8 cellular contexts compared by ENCODE assay signal in the genomic region with DNA sequence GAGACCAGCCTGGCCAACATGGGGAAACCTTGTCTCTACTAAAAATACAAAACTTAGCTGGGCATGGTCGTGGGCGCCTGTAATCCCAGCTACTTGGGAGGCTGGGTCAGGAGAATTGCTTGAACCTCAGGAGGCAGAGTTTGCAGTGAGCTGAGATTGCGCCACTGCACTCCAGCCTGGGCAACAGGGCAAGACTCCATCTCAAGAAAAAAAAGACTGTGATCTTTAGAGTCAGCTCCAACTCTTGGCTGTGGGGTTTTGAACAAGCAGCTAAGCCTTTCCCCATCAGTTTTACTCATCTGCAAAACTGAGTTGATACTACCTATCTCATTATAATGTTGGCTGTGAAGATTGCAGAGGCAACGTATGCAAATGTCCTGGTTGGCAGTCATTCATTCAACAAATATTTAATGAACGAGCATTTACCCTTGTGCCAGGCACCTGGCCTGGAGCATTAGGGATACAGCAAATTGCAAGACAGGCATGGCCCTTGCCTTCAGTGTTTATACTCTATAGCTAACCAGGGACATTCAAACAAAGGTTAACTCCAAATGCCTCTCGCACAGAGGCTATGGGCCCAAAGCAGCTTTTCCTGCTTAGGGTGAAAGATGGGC. TPM values are rescaled to one million over a fixed set of nuclear protein-coding genes. Genes with fewer than 3 reads are reported as not detected.
A peak's percentile ranks its signal among the peaks of the same experiment; 100 is the strongest.
DNase-seq lines count a peak whose midpoint lies in the region; ATAC-seq and TF ChIP-seq lines count a peak whose summit lies in the region.
"Had no signal": no experiment of that assay in that cellular context is flagged by ENCODE, and none has a peak within 500 bp of the region (broad histone marks: within the 10 kb centered on the region; RNA-seq: fewer than 3 reads in every experiment).

No MANE protein-coding gene starts in this region.

- no peaks in the 10 kb centered on the region for H3K27me3 ChIP-seq in CD8-positive, alpha-beta memory T cell (ENCODE audit: insufficient read depth, low read length, poor library complexity, severe bottlenecking)
- H3K27me3 ChIP-seq in naive thymus-derived CD4-positive, alpha-beta T cell (ENCODE audit: control insufficient read depth in 2 of 2, insufficient read depth in 2 of 2, low read length in 2 of 2): no peaks in the 10 kb centered on the region
- H3K27me3 ChIP-seq: adrenal gland had no signal

- H3K9me3 ChIP-seq in CD8-positive, alpha-beta memory T cell (ENCODE audit: low read length): no peaks in the 10 kb centered on the region
- no peaks in the 10 kb centered on the region for H3K9me3 ChIP-seq in naive thymus-derived CD4-positive, alpha-beta T cell (ENCODE audit: control insufficient read depth in 2 of 3, low read length in 3 of 3)
- H3K9me3 ChIP-seq: adrenal gland had no signal

- peak overlapping the region; percentile 29 to 96 (median 68) for H3K27ac Mint-ChIP-seq in CD8-positive, alpha-beta memory T cell
- peak overlapping the region; percentile 98 for H3K27ac Mint-ChIP-seq in HFFc6
- peak overlapping the region; percentile 49 for H3K27ac Mint-ChIP-seq in activated CD4-positive, alpha-beta memory T cell treated with anti-CD3 and anti-CD28 coated beads, Interleukin-2, amount 10 ng/mL, durations not matched to agents 7 days and 5 days
- H3K27ac Mint-ChIP-seq in naive thymus-derived CD4-positive, alpha-beta T cell: peak overlapping the region; percentile 51 to 89 (median 71)
- H3K27ac Mint-ChIP-seq in glutamatergic neuron (ENCODE audit: unreplicated experiment): no peak overlapping the region

- intact Hi-C loops in naive thymus-derived CD4-positive, alpha-beta T cell (cut with micrococcal nuclease): loop anchor here (1.0 to 5.0 kb wide), 3 partner anchors 14 to 99 kb away; a partner anchor contains a TSS

- POLR2A ChIA-PET in CD8-positive, alpha-beta memory T cell (lab: Charles Lee): interaction anchor here (0.7 kb wide), 1 partner anchor 13 kb away, joined by 5 read pairs; no protein-coding TSS in a partner anchor
- POLR2A ChIA-PET in activated CD4-positive, alpha-beta memory T cell treated with anti-CD3 and anti-CD28 coated beads, Interleukin-2, amount 10 ng/mL, durations not matched to agents 7 days and 5 days (lab: Charles Lee): interaction anchor here (6.8 kb wide), 1 partner anchor 13 kb away, joined by 191 read pairs; no protein-coding TSS in a partner anchor
- POLR2A ChIA-PET in naive thymus-derived CD4-positive, alpha-beta T cell (lab: Charles Lee): interaction anchor here (1.2 to 4.4 kb wide), 3 partner anchors 15 to 101 kb away, joined by 4 to 49 read pairs (median 19); a partner anchor contains a TSS

- H3K4me1 Mint-ChIP-seq in CD8-positive, alpha-beta memory T cell: peaks cover 57 to 79% (median 68%) of the 10 kb centered on the region in 3 donors
- peaks cover 60% of the 10 kb centered on the region for H3K4me1 Mint-ChIP-seq in HFFc6 (ENCODE audit: low read depth)
- peaks cover 67% of the 10 kb centered on the region for H3K4me1 Mint-ChIP-seq in activated CD4-positive, alpha-beta memory T cell treated with anti-CD3 and anti-CD28 coated beads, Interleukin-2, amount 10 ng/mL, durations not matched to agents 7 days and 5 days
- peaks cover 31 to 68% (median 65%) of the 10 kb centered on the region in 7 donors for H3K4me1 Mint-ChIP-seq in naive thymus-derived CD4-positive, alpha-beta T cell
- H3K4me1 Mint-ChIP-seq in glutamatergic neuron (ENCODE audit: low read depth, unreplicated experiment): peaks cover 8% of the 10 kb centered on the region

- TF ChIP-seq CTCF in HFFc6 (IDR thresholded peaks at IDR 0.05) (no peak), glutamatergic neuron (IDR thresholded peaks at IDR 0.05; ENCODE audit: partially characterized antibody, unreplicated experiment) (no peak)

- no peak for ATAC-seq in naive thymus-derived CD4-positive, alpha-beta T cell

- H3K9me3 Mint-ChIP-seq in CD8-positive, alpha-beta memory T cell: no peaks in the 10 kb centered on the region
- H3K9me3 Mint-ChIP-seq in HFFc6: no peaks in the 10 kb centered on the region
- H3K9me3 Mint-ChIP-seq in activated CD4-positive, alpha-beta memory T cell treated with anti-CD3 and anti-CD28 coated beads, Interleukin-2, amount 10 ng/mL, durations not matched to agents 7 days and 5 days: peaks cover 1% of the 10 kb centered on the region
- peaks cover 0 to 2% (median 0%) of the 10 kb centered on the region in 11 donors for H3K9me3 Mint-ChIP-seq in naive thymus-derived CD4-positive, alpha-beta T cell
- no peaks in the 10 kb centered on the region for H3K9me3 Mint-ChIP-seq in glutamatergic neuron (ENCODE audit: unreplicated experiment)

- no peak overlapping the region for H3K27ac ChIP-seq in CD8-positive, alpha-beta memory T cell (ENCODE audit: low read depth, low read length)
- peak overlapping the region; percentile 38 for H3K27ac ChIP-seq in naive thymus-derived CD4-positive, alpha-beta T cell (ENCODE audit: low read depth, low read length)

- CTCF ChIA-PET in CD8-positive, alpha-beta memory T cell (lab: Charles Lee): no interaction called here
- CTCF ChIA-PET in activated CD4-positive, alpha-beta memory T cell treated with anti-CD3 and anti-CD28 coated beads, Interleukin-2, amount 10 ng/mL, durations not matched to agents 7 days and 5 days (lab: Charles Lee): interaction anchor here (5.8 kb wide), 1 partner anchor 15 kb away, joined by 46 read pairs; no protein-coding TSS in a partner anchor
- CTCF ChIA-PET in naive thymus-derived CD4-positive, alpha-beta T cell (lab: Charles Lee): no interaction called here

- no peak for DNase-seq in CD8-positive, alpha-beta memory T cell
- DNase-seq in HFFc6 (no peak), glutamatergic neuron (no peak), cerebellum (ENCODE audit: low spot score) (no peak), NOMO-1 treated with DMSO at 0.1 percent for 48 hours (lab: John Stamatoyannopoulos, UW; ENCODE audit: unreplicated experiment) (no peak)
- DNase-seq in activated CD4-positive, alpha-beta memory T cell treated with anti-CD3 and anti-CD28 coated beads, Interleukin-2, amount 10 ng/mL, durations not matched to agents 7 days and 5 days: no peak
- DNase-seq in naive thymus-derived CD4-positive, alpha-beta T cell: no peak

- no peak overlapping the region for H3K4me3 ChIP-seq in CD8-positive, alpha-beta memory T cell (ENCODE audit: low read length)
- no peak overlapping the region for H3K4me3 ChIP-seq in naive thymus-derived CD4-positive, alpha-beta T cell (ENCODE audit: low read length)

- peaks cover 38% of the 10 kb centered on the region for H3K4me1 ChIP-seq in CD8-positive, alpha-beta memory T cell (ENCODE audit: insufficient read depth, low read length)
- peaks cover 8 to 17% of the 10 kb centered on the region in 2 donors for H3K4me1 ChIP-seq in naive thymus-derived CD4-positive, alpha-beta T cell (ENCODE audit: control insufficient read depth in 2 of 2, insufficient read depth in 2 of 2, low read length in 2 of 2)

- H3K27me3 Mint-ChIP-seq in CD8-positive, alpha-beta memory T cell: no peaks in the 10 kb centered on the region
- no peaks in the 10 kb centered on the region for H3K27me3 Mint-ChIP-seq in HFFc6 (ENCODE audit: insufficient read depth)
- H3K27me3 Mint-ChIP-seq in activated CD4-positive, alpha-beta memory T cell treated with anti-CD3 and anti-CD28 coated beads, Interleukin-2, amount 10 ng/mL, durations not matched to agents 7 days and 5 days: no peaks in the 10 kb centered on the region
- H3K27me3 Mint-ChIP-seq in naive thymus-derived CD4-positive, alpha-beta T cell: no peaks in the 10 kb centered on the region
- peaks cover 2% of the 10 kb centered on the region for H3K27me3 Mint-ChIP-seq in glutamatergic neuron (ENCODE audit: unreplicated experiment)

- no peaks in the 10 kb centered on the region for H3K36me3 ChIP-seq in CD8-positive, alpha-beta memory T cell (ENCODE audit: insufficient read depth, low read length)
- H3K36me3 ChIP-seq in naive thymus-derived CD4-positive, alpha-beta T cell (ENCODE audit: control insufficient read depth in 2 of 3, insufficient read depth in 3 of 3, low read length in 3 of 3): peaks cover 0 to 1% (median 0%) of the 10 kb centered on the region in 3 experiments

- peak overlapping the region in 4 of 7 donors; percentile 7 to 61 (median 27) for H3K4me3 Mint-ChIP-seq in CD8-positive, alpha-beta memory T cell
- H3K4me3 Mint-ChIP-seq in HFFc6: no peak overlapping the region
- H3K4me3 Mint-ChIP-seq in activated CD4-positive, alpha-beta memory T cell treated with anti-CD3 and anti-CD28 coated beads, Interleukin-2, amount 10 ng/mL, durations not matched to agents 7 days and 5 days: no peak overlapping the region
- peak overlapping the region in 3 of 10 donors; percentile 6 to 43 (median 10) for H3K4me3 Mint-ChIP-seq in naive thymus-derived CD4-positive, alpha-beta T cell
- H3K4me3 Mint-ChIP-seq in glutamatergic neuron (ENCODE audit: unreplicated experiment): no peak overlapping the region

- H3K36me3 Mint-ChIP-seq in CD8-positive, alpha-beta memory T cell: peaks cover 5 to 10% (median 6%) of the 10 kb centered on the region in 3 donors
- peaks cover 16% of the 10 kb centered on the region for H3K36me3 Mint-ChIP-seq in HFFc6 (ENCODE audit: low read depth)
- H3K36me3 Mint-ChIP-seq in activated CD4-positive, alpha-beta memory T cell treated with anti-CD3 and anti-CD28 coated beads, Interleukin-2, amount 10 ng/mL, durations not matched to agents 7 days and 5 days (ENCODE audit: low read depth): peaks cover 37% of the 10 kb centered on the region
- peaks cover 0 to 16% (median 7%) of the 10 kb centered on the region in 5 donors for H3K36me3 Mint-ChIP-seq in naive thymus-derived CD4-positive, alpha-beta T cell
- no peaks in the 10 kb centered on the region for H3K36me3 Mint-ChIP-seq in glutamatergic neuron (ENCODE audit: unreplicated experiment)

RNA-seq across cellular contexts. Expression of a gene that starts 37.9 kb away (rescaled TPM):
- 10 to 100 TPM; 53.3 to 61.9 TPM for total RNA-seq in CD8-positive, alpha-beta memory T cell
- 18.8 TPM for polyA plus RNA-seq in CD8-positive, alpha-beta memory T cell
- total RNA-seq in HFFc6 (2021; fragmentation: NEBNext Ultra II Directional; extraction: Animal tissue kit (Norgen Biotek cat#: 25700)): 10 to 100 TPM; 56.0 to 65.1 (median 59.4) TPM
- total RNA-seq in activated CD4-positive, alpha-beta memory T cell treated with anti-CD3 and anti-CD28 coated beads, Interleukin-2, amount 10 ng/mL, durations not matched to agents 7 days and 5 days: 10 to 100 TPM; 85.3 to 86.6 TPM
- 10 to 100 TPM; 45.2 to 74.6 (median 53.7) TPM for total RNA-seq in naive thymus-derived CD4-positive, alpha-beta T cell
- 1 to 10 TPM; 8.8 to 8.9 TPM for polyA plus RNA-seq in naive thymus-derived CD4-positive, alpha-beta T cell
- 37.7 TPM for total RNA-seq in glutamatergic neuron (ENCODE audit: unreplicated experiment)
- total RNA-seq in cerebellum: 19.2 TPM

Comparison
In these comparisons a context has a peak if more than half of its experiments do, and no peak if none do; other contexts are left out.
1. H3K4me3 Mint-ChIP-seq: peak in CD8-positive, alpha-beta memory T cell (4 of 7); none in HFFc6 (single experiment), activated CD4-positive, alpha-beta memory T cell treated with anti-CD3 and anti-CD28 coated beads, Interleukin-2, amount 10 ng/mL, durations not matched to agents 7 days and 5 days (single experiment) and glutamatergic neuron (single experiment).